ENCODE assay signal across 1 cellular context in the genomic region with DNA sequence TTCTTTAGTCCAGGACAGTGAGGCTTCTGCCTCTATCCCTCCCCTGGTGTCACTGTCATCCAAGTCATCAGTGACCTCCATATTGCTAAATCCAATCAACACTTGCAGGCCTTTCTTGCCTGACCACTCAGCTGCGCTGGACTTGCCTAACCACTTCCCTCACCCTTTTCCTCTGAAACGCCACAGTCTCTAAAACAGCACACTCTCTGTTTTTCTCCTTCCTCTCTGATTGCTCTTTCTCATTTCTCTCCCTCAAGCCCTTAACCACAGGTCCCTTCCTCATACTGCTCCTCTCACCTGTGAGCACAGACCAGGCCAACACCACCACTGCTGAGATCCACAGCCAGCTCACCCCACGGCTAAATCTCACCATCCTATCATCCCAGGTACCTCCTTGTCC.
TF ChIP-seq lines count a peak whose summit lies in the region.

No MANE protein-coding gene starts in this region.

TF ChIP-seq in H1, 55 proteins besides CTCF, POLR2A, EP300 and RAD21 (continued from another document):
- TF ChIP-seq TAF1 (IDR thresholded peaks at IDR 0.05; ENCODE audit: low read depth, low read length) (no peak), RBBP5 (IDR thresholded peaks at IDR 0.05; ENCODE audit: borderline replicate concordance, low read depth, low read length) (no peak), TBP (IDR thresholded peaks at IDR 0.05; ENCODE audit: low read depth, low read length) (no peak), HDAC2 (IDR thresholded peaks at IDR 0.05; ENCODE audit: borderline replicate concordance in 1 of 2, low read depth in 2 of 2, low read length in 2 of 2) (no peak), GABPA (IDR thresholded peaks at IDR 0.05; ENCODE audit: borderline replicate concordance, insufficient read depth, low read length) (no peak), TCF12 (IDR thresholded peaks at IDR 0.05; ENCODE audit: low read depth, low read length) (no peak)
